Comparison of ENCODE assay signal across 8 cellular contexts in genomic region chr12:107318554-107318803, GRCh38.
A peak's percentile ranks its signal among the peaks of the same experiment; 100 is the strongest.
DNase-seq lines count a peak whose midpoint lies in the region; ATAC-seq and TF ChIP-seq lines count a peak whose summit lies in the region.

No MANE protein-coding gene starts in this region.

- no peak for TF ChIP-seq CTCF in HL-60 (IDR thresholded peaks at IDR 0.05; ENCODE audit: insufficient read depth, low read length)

- H3K9me3 Mint-ChIP-seq in activated T-helper 1 cell treated with anti-CD3 and anti-CD28 coated beads, Interleukin-12 subunit alpha, Interleukin-12 subunit beta, Interleukin-2, Interleukin-4 antibody, amounts not matched to agents 30 ng/mL and 10 ng/mL and 1 ng/mL, durations not matched to agents 14 hours and 24 hours and 36 hours, result no peaks in the 10 kb centered on the region

- no peak for DNase-seq in HL-60 (ENCODE audit: low read depth in 1 of 2, low spot score in 1 of 2)
- DNase-seq in activated T-helper 1 cell treated with anti-CD3 and anti-CD28 coated beads, Interleukin-12 subunit alpha, Interleukin-12 subunit beta, Interleukin-2, Interleukin-4 antibody, amounts not matched to agents 30 ng/mL and 10 ng/mL and 1 ng/mL, durations not matched to agents 14 hours and 24 hours and 36 hours (ENCODE audit: low spot score), result peak; percentile 14
- DNase-seq in right cardiac atrium, result no peak
- no peak for DNase-seq in skeletal muscle cell (ENCODE audit: low read depth)
- DNase-seq in EL, result no peak
- no peak for DNase-seq in NOMO-1 treated with dmso at 0.1 percent for 144 hours (lab: John Stamatoyannopoulos, UW; ENCODE audit: unreplicated experiment)
- no peak for DNase-seq in SIG-M5 treated with dmso at 0.1 percent for 504 hours (lab: John Stamatoyannopoulos, UW; ENCODE audit: unreplicated experiment)

- H3K4me1 Mint-ChIP-seq in activated T-helper 1 cell treated with anti-CD3 and anti-CD28 coated beads, Interleukin-12 subunit alpha, Interleukin-12 subunit beta, Interleukin-2, Interleukin-4 antibody, amounts not matched to agents 30 ng/mL and 10 ng/mL and 1 ng/mL, durations not matched to agents 14 hours and 24 hours and 36 hours (ENCODE audit: low read depth), result peaks cover 37% of the 10 kb centered on the region

- no peaks in the 10 kb centered on the region for H3K9me3 ChIP-seq in right cardiac atrium (ENCODE audit: control insufficient read depth, low read length)

- ATAC-seq in right cardiac atrium, result peak in 1 of 2 donors; percentile 8
- ATAC-seq in GM19455 (IDR thresholded peaks at IDR 0.05; ENCODE audit: unreplicated experiment), result no peak

- intact Hi-C loops in activated T-helper 1 cell treated with anti-CD3 and anti-CD28 coated beads, Interleukin-12 subunit alpha, Interleukin-12 subunit beta, Interleukin-2, Interleukin-4 antibody, amounts not matched to agents 30 ng/mL and 10 ng/mL and 1 ng/mL, durations not matched to agents 14 hours and 24 hours and 36 hours (cut with micrococcal nuclease), result loop anchor here (1.0 to 5.0 kb wide), 6 partner anchors 31 to 444 kb away; partner anchors contain the start of gene PRDM4
- intact Hi-C loops in right cardiac atrium (cut with DNase I), result no loop called here

- peak overlapping the region; percentile 26 for H3K27ac Mint-ChIP-seq in activated T-helper 1 cell treated with anti-CD3 and anti-CD28 coated beads, Interleukin-12 subunit alpha, Interleukin-12 subunit beta, Interleukin-2, Interleukin-4 antibody, amounts not matched to agents 30 ng/mL and 10 ng/mL and 1 ng/mL, durations not matched to agents 14 hours and 24 hours and 36 hours

- peaks cover 2% of the 10 kb centered on the region for H3K4me1 ChIP-seq in right cardiac atrium (ENCODE audit: control insufficient read depth, insufficient read depth, low read length)

- peak overlapping the region; percentile 94 for H3K27ac ChIP-seq in HL-60 (replicated peaks)
- no peak overlapping the region for H3K27ac ChIP-seq in right cardiac atrium (ENCODE audit: low read length)

- H3K27me3 Mint-ChIP-seq in activated T-helper 1 cell treated with anti-CD3 and anti-CD28 coated beads, Interleukin-12 subunit alpha, Interleukin-12 subunit beta, Interleukin-2, Interleukin-4 antibody, amounts not matched to agents 30 ng/mL and 10 ng/mL and 1 ng/mL, durations not matched to agents 14 hours and 24 hours and 36 hours (ENCODE audit: insufficient read depth), result peaks cover 16% of the 10 kb centered on the region

- H3K27me3 ChIP-seq in HL-60 (ENCODE audit: insufficient read depth, poor library complexity, severe bottlenecking) (no peaks in the 10 kb centered on the region), right cardiac atrium (ENCODE audit: control insufficient read depth, insufficient read depth) (no peaks in the 10 kb centered on the region)

- WGBS in right cardiac atrium, result under 1% methylated on average over 19 of the region's 19 CpGs

- H3K36me3 Mint-ChIP-seq in activated T-helper 1 cell treated with anti-CD3 and anti-CD28 coated beads, Interleukin-12 subunit alpha, Interleukin-12 subunit beta, Interleukin-2, Interleukin-4 antibody, amounts not matched to agents 30 ng/mL and 10 ng/mL and 1 ng/mL, durations not matched to agents 14 hours and 24 hours and 36 hours (ENCODE audit: low read depth), result no peaks in the 10 kb centered on the region

- peak overlapping the region; percentile 85 for H3K4me3 Mint-ChIP-seq in activated T-helper 1 cell treated with anti-CD3 and anti-CD28 coated beads, Interleukin-12 subunit alpha, Interleukin-12 subunit beta, Interleukin-2, Interleukin-4 antibody, amounts not matched to agents 30 ng/mL and 10 ng/mL and 1 ng/mL, durations not matched to agents 14 hours and 24 hours and 36 hours

- H3K4me3 ChIP-seq in HL-60 (replicated peaks; ENCODE audit: insufficient read depth, low read length) (0 out of 2 replicates have a peak overlapping the region, but pooled peaks have one; percentile 2), right cardiac atrium (ENCODE audit: low read length) (peak overlapping the region; percentile 59), skeletal muscle cell (ENCODE audit: low read depth, low read length) (peak overlapping the region; percentile 68)

Comparison
In these comparisons a context has a peak if more than half of its experiments do, and no peak if none do; other contexts are left out.
1. H3K4me3 ChIP-seq: peak in every context shown above with its lines; median percentile 68 in skeletal muscle cell; 59 in right cardiac atrium; 2 in HL-60.